Comparison of ENCODE assay signal across 26 cellular contexts in the genomic region with DNA sequence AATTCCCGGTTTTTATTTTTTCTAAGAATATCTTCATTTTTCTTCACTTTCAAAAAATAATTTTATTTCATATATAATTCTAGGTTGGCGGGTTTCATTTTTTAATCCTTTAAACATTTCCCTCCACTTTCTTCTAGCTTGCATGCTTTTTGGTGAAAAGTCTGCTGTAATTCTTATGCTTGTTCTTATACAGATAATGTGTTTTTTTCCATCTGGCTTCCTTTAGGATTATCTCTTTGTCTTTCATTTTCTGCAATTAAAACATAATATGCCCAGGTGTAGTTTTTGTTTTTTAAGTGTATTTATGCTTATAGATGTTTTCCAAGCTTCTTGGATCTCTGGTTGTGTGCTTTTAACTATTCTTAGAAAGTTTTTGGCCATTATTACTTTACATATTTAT.
DNase-seq lines count a peak whose midpoint lies in the region; ATAC-seq, FAIRE-seq and TF ChIP-seq lines count a peak whose summit lies in the region.
"Had no signal": no experiment of that assay in that cellular context is flagged by ENCODE, and none has a peak within 500 bp of the region (broad histone marks: within the 10 kb centered on the region; RNA-seq: fewer than 3 reads in every experiment).

No MANE protein-coding gene starts in this region.

- POLR2A ChIA-PET in PC-3 (lab: Charles Lee; ENCODE audit: unreplicated experiment): no interaction called here

- H3K9me2 ChIP-seq in PC-3 (replicated peaks; ENCODE audit: low read length): no peaks in the 10 kb centered on the region

- no peak overlapping the region for H3K4me3 ChIP-seq in PC-3 (ENCODE audit: low read length)
- H3K4me3 ChIP-seq in fibroblast of pulmonary artery (replicated peaks; ENCODE audit: low read depth, low read length): no peak overlapping the region
- H3K4me3 ChIP-seq: SJSA1, skin epidermis had no signal

- no peaks in the 10 kb centered on the region for H3F3A ChIP-seq in PC-3 (ENCODE audit: low read length, unreplicated experiment)

- BruUV-seq in PC-3 (replicated peaks; lab: Mats Ljungman, UMichigan): no TSS peak

- TF ChIP-seq CTCF in PC-3 (conservative IDR thresholded peaks at IDR 0.05; ENCODE audit: low read depth, low read length) (no peak), fibroblast of pulmonary artery (IDR thresholded peaks at IDR 0.05; ENCODE audit: low read length, missing control alignments) (no peak)

- H3K27ac ChIP-seq in PC-3 (ENCODE audit: low read length): no peak overlapping the region
- H3K27ac ChIP-seq: foreskin keratinocyte, RWPE1, SJSA1, skin epidermis had no signal

- H3K36me3 ChIP-seq in PC-3 (ENCODE audit: low read depth, low read length): no peaks in the 10 kb centered on the region
- H3K36me3 ChIP-seq: SJSA1 had no signal

- ATAC-seq in PC-3 (no peak), GM18873 (IDR thresholded peaks at IDR 0.05; ENCODE audit: low FRiP score, unreplicated experiment) (no peak)
- ATAC-seq: activated CD4-positive, CD25-positive, alpha-beta regulatory T cell treated with anti-CD3 and anti-CD28 coated beads, Interleukin-2, amount 50 U/mL, for 24 hours; activated T-cell treated with anti-CD3 and anti-CD28 coated beads, Interleukin-2, amount 50 U/mL, for 72 hours; effector memory CD8-positive, alpha-beta T cell; foreskin keratinocyte; left lobe of liver; stimulated activated memory B cell treated with anti-CD40 and anti-IgM and Interleukin-4, amounts not matched to agents 10 μg/mL and 1 μg/mL and 100 μg/mL, for 72 hours had no signal

- CTCF ChIA-PET in PC-3 (lab: Charles Lee): no interaction called here

- no peak overlapping the region for H2AFZ ChIP-seq in PC-3 (ENCODE audit: low read length)

- intact Hi-C loops in PC-3 (cut with micrococcal nuclease): no loop called here

- FAIRE-seq in G401.6 (lab: Jason Lieb, UNC): peak; percentile 76
- FAIRE-seq: islet of Langerhans had no signal

- no peaks in the 10 kb centered on the region for H3K4me1 ChIP-seq in PC-3 (ENCODE audit: insufficient read depth, low read length)
- H3K4me1 ChIP-seq: foreskin keratinocyte, SJSA1 had no signal

- no peaks in the 10 kb centered on the region for H3K27me3 ChIP-seq in PC-3 (ENCODE audit: low read length)
- H3K27me3 ChIP-seq: foreskin keratinocyte, SJSA1 had no signal

- no peaks in the 10 kb centered on the region for H3K79me2 ChIP-seq in PC-3 (ENCODE audit: low read length)

- no peak overlapping the region for H3K9ac ChIP-seq in PC-3 (ENCODE audit: low read length)

- no peak overlapping the region for H3K4me2 ChIP-seq in PC-3 (ENCODE audit: low read length)

- H4K20me1 ChIP-seq in PC-3 (ENCODE audit: low read length): no peaks in the 10 kb centered on the region

- H3K9me3 ChIP-seq in PC-3 (ENCODE audit: low read length): no peaks in the 10 kb centered on the region; the same call in 1 of the 2 replicates
- H3K9me3 ChIP-seq: SJSA1 had no signal

- DNase-seq in DMS 273 (lab: John Stamatoyannopoulos, UW; ENCODE audit: unreplicated experiment) (peak; percentile 22), PC-3 (peak; percentile 10), fibroblast of pulmonary artery (ENCODE audit: low read depth) (peak; percentile 16), NOMO-1 treated with dmso at 0.1 percent for 144 hours (lab: John Stamatoyannopoulos, UW; ENCODE audit: unreplicated experiment) (no peak)
- no peak for DNase-seq in effector CD4-positive, alpha-beta T cell
- DNase-seq: activated CD4-positive, alpha-beta T cell treated with anti-CD3 and anti-CD28 coated beads, Interleukin-2, amount 50 U/mL, for 48 hours; activated T-cell treated with anti-CD3 and anti-CD28 coated beads, Interleukin-2, amount 50 U/mL, for 72 hours; C1 segment of cervical spinal cord; caudate nucleus; cortex of kidney; effector memory CD8-positive, alpha-beta T cell; foreskin keratinocyte; H9; head of caudate nucleus; NCI-H2029; NCI-H774; nephron progenitor cell had no signal

Comparison
In these comparisons a context has a peak if more than half of its experiments do, and no peak if none do; other contexts are left out.
1. DNase-seq: peak in DMS 273 (single experiment), PC-3 (single experiment) and fibroblast of pulmonary artery (single experiment); none in NOMO-1 treated with dmso at 0.1 percent for 144 hours (single experiment) and effector CD4-positive, alpha-beta T cell (single experiment).